In the genomic region with DNA sequence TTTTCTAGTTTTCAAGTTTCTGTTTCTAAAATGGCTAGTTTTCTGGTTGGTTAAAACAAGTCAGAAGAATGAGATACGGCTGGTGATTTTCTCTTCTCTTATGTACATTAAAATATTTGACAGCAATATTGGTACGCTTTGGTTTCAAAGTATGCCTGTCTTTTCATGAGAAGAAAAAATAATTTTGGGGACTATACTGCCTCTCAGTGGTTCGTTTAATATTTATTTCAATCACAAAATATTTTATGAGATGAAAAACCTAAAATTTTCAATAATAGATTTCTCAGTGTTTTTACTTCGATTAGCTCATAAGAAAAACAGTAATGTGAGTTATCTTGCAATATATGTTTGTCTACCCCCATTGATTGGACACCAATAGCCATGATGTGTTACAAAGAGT, we compare ENCODE assay signal across 13 cellular contexts.
DNase-seq lines count a peak whose midpoint lies in the region; ATAC-seq and TF ChIP-seq lines count a peak whose summit lies in the region.
"Had no signal": no experiment of that assay in that cellular context is flagged by ENCODE, and none has a peak within 500 bp of the region (broad histone marks: within the 10 kb centered on the region; RNA-seq: fewer than 3 reads in every experiment).

No MANE protein-coding gene starts in this region.

- no peaks in the 10 kb centered on the region for H4K20me1 ChIP-seq in SK-N-SH (ENCODE audit: insufficient read depth)

- ATAC-seq in SK-N-SH treated with all-trans-retinoic acid at 6 μM for 48 hours (no peak), RWPE2 (ENCODE audit: low read depth) (no peak)

- H3K36me3 ChIP-seq in SK-N-SH (replicated peaks in 1 of 2; ENCODE audit: control insufficient read depth in 1 of 2, insufficient read depth in 2 of 2, low read length in 1 of 2) (peaks cover 0 to 3% of the 10 kb centered on the region in 2 experiments), RWPE2 (ENCODE audit: low read depth) (no peaks in the 10 kb centered on the region)
- H3K36me3 ChIP-seq: tibial artery had no signal

- TF ChIP-seq RAD21 in SK-N-SH (IDR thresholded peaks at IDR 0.05; ENCODE audit: low read length), result peak; percentile 55; the same call in 1 of the 2 replicates

- WGBS in SK-N-SH (ENCODE audit: low lambda C conversion rate), result 19% methylated on average over 4 of the region's 4 CpGs

- H3K27ac Mint-ChIP-seq in type B pancreatic cell, result no peak overlapping the region
- H3K27ac Mint-ChIP-seq: activated naive CD4-positive, alpha-beta T cell treated with anti-CD3 and anti-CD28 coated beads, Interleukin-2, amount 50 U/mL, for 24 hours; T-helper 1 cell treated with Interleukin-12 subunit alpha and Interleukin-12 subunit beta and Interleukin-4 antibody, amounts not matched to agents 30 μg/mL and 1 μg/mL, for 36 hours had no signal

- TF ChIP-seq EP300 in SK-N-SH (IDR thresholded peaks at IDR 0.05; ENCODE audit: borderline replicate concordance in 1 of 2, low read depth in 1 of 2, low read length in 1 of 2), result no peak

- TF ChIP-seq CTCF in SK-N-SH (IDR thresholded peaks at IDR 0.05) (peak; percentile 50), RWPE2 (IDR thresholded peaks at IDR 0.05; ENCODE audit: poor library complexity, severe bottlenecking) (peak; percentile 31), type B pancreatic cell (conservative IDR thresholded peaks at IDR 0.05) (peak; percentile 40)

- H3K27me3 ChIP-seq in SK-N-SH (ENCODE audit: insufficient read depth) (no peaks in the 10 kb centered on the region), RWPE2 (ENCODE audit: insufficient read depth, poor library complexity, severe bottlenecking) (no peaks in the 10 kb centered on the region)
- H3K27me3 ChIP-seq: tibial artery had no signal

- no peaks in the 10 kb centered on the region for H3K79me2 ChIP-seq in SK-N-SH (ENCODE audit: insufficient read depth)

- CTCF ChIA-PET in SK-N-SH (lab: Yijun Ruan, JAX), result no interaction called here

- H3K4me1 Mint-ChIP-seq in type B pancreatic cell (ENCODE audit: unreplicated experiment), result peaks cover 4% of the 10 kb centered on the region
- H3K4me1 Mint-ChIP-seq: activated naive CD4-positive, alpha-beta T cell treated with anti-CD3 and anti-CD28 coated beads, Interleukin-2, amount 50 U/mL, for 24 hours had no signal

- H3K27ac ChIP-seq in SK-N-SH (ENCODE audit: low read depth in 2 of 2, low read length in 1 of 2), result no peak overlapping the region
- H3K27ac ChIP-seq in RWPE2 (ENCODE audit: poor library complexity, severe bottlenecking), result no peak overlapping the region
- H3K27ac ChIP-seq: tibial artery had no signal

- H3F3A ChIP-seq in SK-N-SH (replicated peaks; ENCODE audit: insufficient read depth), result no peaks in the 10 kb centered on the region

- H2AFZ ChIP-seq in SK-N-SH (ENCODE audit: low read depth), result no peak overlapping the region

- H3K4me1 ChIP-seq in SK-N-SH (ENCODE audit: control insufficient read depth in 1 of 2, insufficient read depth in 2 of 2, low read depth in 1 of 2, low read length in 1 of 2), result peaks cover 0 to 9% of the 10 kb centered on the region in 2 experiments; a peak in 2 of 4 replicates
- H3K4me1 ChIP-seq in RWPE2 (ENCODE audit: insufficient read depth, poor library complexity, severe bottlenecking), result no peaks in the 10 kb centered on the region
- H3K4me1 ChIP-seq: tibial artery had no signal

- no peak overlapping the region for H3K4me2 ChIP-seq in SK-N-SH

- no peaks in the 10 kb centered on the region for H3K36me3 Mint-ChIP-seq in type B pancreatic cell
- H3K36me3 Mint-ChIP-seq: activated naive CD4-positive, alpha-beta T cell treated with anti-CD3 and anti-CD28 coated beads, Interleukin-2, amount 50 U/mL, for 24 hours had no signal

- H3K9me3 ChIP-seq in SK-N-SH, result no peaks in the 10 kb centered on the region
- H3K9me3 ChIP-seq in RWPE2 (ENCODE audit: severe bottlenecking), result no peaks in the 10 kb centered on the region
- H3K9me3 ChIP-seq: tibial artery had no signal

- no peak overlapping the region for H3K9ac ChIP-seq in SK-N-SH

- H3K9me2 ChIP-seq in SK-N-SH, result no peaks in the 10 kb centered on the region

- no peak overlapping the region for H3K4me3 Mint-ChIP-seq in type B pancreatic cell
- H3K4me3 Mint-ChIP-seq: activated naive CD4-positive, alpha-beta T cell treated with anti-CD3 and anti-CD28 coated beads, Interleukin-2, amount 50 U/mL, for 24 hours; T-helper 1 cell treated with Interleukin-12 subunit alpha and Interleukin-12 subunit beta and Interleukin-4 antibody, amounts not matched to agents 30 μg/mL and 1 μg/mL, for 36 hours had no signal

- no peaks in the 10 kb centered on the region for H3K27me3 Mint-ChIP-seq in type B pancreatic cell
- H3K27me3 Mint-ChIP-seq: activated naive CD4-positive, alpha-beta T cell treated with anti-CD3 and anti-CD28 coated beads, Interleukin-2, amount 50 U/mL, for 24 hours had no signal

- POLR2A ChIA-PET in SK-N-SH (lab: Yijun Ruan, JAX), result no interaction called here

- DNase-seq in SK-N-SH, result peak; percentile 4
- DNase-seq in RWPE2 (ENCODE audit: low spot score), result no peak
- peak; percentile 17 for DNase-seq in fibroblast of the conjunctiva (ENCODE audit: low read depth)
- no peak for DNase-seq in type B pancreatic cell (ENCODE audit: extremely low spot score, unreplicated experiment)
- no peak for DNase-seq in NCI-H2029 treated with DMSO at 0.1 percent for 48 hours (lab: John Stamatoyannopoulos, UW)
- DNase-seq in COR-L47 (lab: John Stamatoyannopoulos, UW), result no peak
- no peak for DNase-seq in GDM1 (lab: John Stamatoyannopoulos, UW)
- DNase-seq: effector CD8-positive, alpha-beta T cell; NK-92 treated with Interleukin-12 subunit alpha and Interleukin-12 subunit beta, amount 100 ng/mL, for 24 hours; tibial artery had no signal

- H3K4me3 ChIP-seq in SK-N-SH (ENCODE audit: low read depth in 2 of 2, low read length in 1 of 2) (no peak overlapping the region), RWPE2 (ENCODE audit: severe bottlenecking) (no peak overlapping the region)
- H3K4me3 ChIP-seq: tibial artery had no signal

- no peaks in the 10 kb centered on the region for H3K9me3 Mint-ChIP-seq in type B pancreatic cell
- H3K9me3 Mint-ChIP-seq: activated naive CD4-positive, alpha-beta T cell treated with anti-CD3 and anti-CD28 coated beads, Interleukin-2, amount 50 U/mL, for 24 hours; T-helper 1 cell treated with Interleukin-12 subunit alpha and Interleukin-12 subunit beta and Interleukin-4 antibody, amounts not matched to agents 30 μg/mL and 1 μg/mL, for 36 hours had no signal

TF ChIP-seq in SK-N-SH, 30 proteins besides CTCF, POLR2A, EP300 and RAD21:
- TF ChIP-seq FOSL2 (IDR thresholded peaks at IDR 0.05; ENCODE audit: borderline replicate concordance, low read depth) (no peak), SMC3 (IDR thresholded peaks at IDR 0.05; ENCODE audit: low read depth, low read length) (peak; percentile 15; the same call in 1 of the 2 replicates)
TF ChIP-seq in SK-N-SH: peak in this region for 1.

TF ChIP-seq in SK-N-SH treated with all-trans-retinoic acid at 6 μM for 48 hours, 23 proteins besides CTCF, POLR2A, EP300 and RAD21:
- TF ChIP-seq, protein P1, sequence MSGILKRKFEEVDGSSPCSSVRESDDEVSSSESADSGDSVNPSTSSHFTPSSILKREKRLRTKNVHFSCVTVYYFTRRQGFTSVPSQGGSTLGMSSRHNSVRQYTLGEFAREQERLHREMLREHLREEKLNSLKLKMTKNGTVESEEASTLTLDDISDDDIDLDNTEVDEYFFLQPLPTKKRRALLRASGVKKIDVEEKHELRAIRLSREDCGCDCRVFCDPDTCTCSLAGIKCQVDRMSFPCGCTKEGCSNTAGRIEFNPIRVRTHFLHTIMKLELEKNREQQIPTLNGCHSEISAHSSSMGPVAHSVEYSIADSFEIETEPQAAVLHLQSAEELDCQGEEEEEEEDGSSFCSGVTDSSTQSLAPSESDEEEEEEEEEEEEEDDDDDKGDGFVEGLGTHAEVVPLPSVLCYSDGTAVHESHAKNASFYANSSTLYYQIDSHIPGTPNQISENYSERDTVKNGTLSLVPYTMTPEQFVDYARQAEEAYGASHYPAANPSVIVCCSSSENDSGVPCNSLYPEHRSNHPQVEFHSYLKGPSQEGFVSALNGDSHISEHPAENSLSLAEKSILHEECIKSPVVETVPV (CRISPR knock-in tag; IDR thresholded peaks at IDR 0.05), result no peak
- TF ChIP-seq ZC3H10 (CRISPR knock-in tag; IDR thresholded peaks at IDR 0.05) (no peak), TOX (CRISPR knock-in tag; IDR thresholded peaks at IDR 0.05; ENCODE audit: borderline replicate concordance) (no peak), RARB (CRISPR knock-in tag; IDR thresholded peaks at IDR 0.05) (no peak), ZNF8 (CRISPR knock-in tag; IDR thresholded peaks at IDR 0.05) (no peak)

Comparison
In these comparisons a context has a peak if more than half of its experiments do, and no peak if none do; other contexts are left out.
1. DNase-seq: peak in SK-N-SH (single experiment) and fibroblast of the conjunctiva (single experiment); none in RWPE2 (single experiment), type B pancreatic cell (single experiment), NCI-H2029 treated with DMSO at 0.1 percent for 48 hours (single experiment), COR-L47 (single experiment) and GDM1 (single experiment).
2. Peak in every context shown above with its lines, with median percentiles within 50 percentile points of each other: CTCF ChIP-seq.